Comparison of ENCODE assay signal across 16 cellular contexts in genomic region chr4:16627999-16628398, GRCh38.
DNase-seq lines count a peak whose midpoint lies in the region; ATAC-seq and TF ChIP-seq lines count a peak whose summit lies in the region.
"Had no signal": no experiment of that assay in that cellular context is flagged by ENCODE, and none has a peak within 500 bp of the region (broad histone marks: within the 10 kb centered on the region; RNA-seq: fewer than 3 reads in every experiment).

No MANE protein-coding gene starts in this region.

- H3K4me1 ChIP-seq in fibroblast of lung (ENCODE audit: control insufficient read depth, extremely low read depth, insufficient read depth, low read length): peaks cover 9% of the 10 kb centered on the region

- no peaks in the 10 kb centered on the region for H3K4me1 Mint-ChIP-seq in CD4-positive, alpha-beta T cell (ENCODE audit: low read depth)
- H3K4me1 Mint-ChIP-seq: mesothelial cell of epicardium had no signal

- H3K27me3 ChIP-seq in fibroblast of lung (ENCODE audit: control insufficient read depth, insufficient read depth, low read length): no peaks in the 10 kb centered on the region
- no peaks in the 10 kb centered on the region for H3K27me3 ChIP-seq in CD4-positive, alpha-beta T cell (ENCODE audit: control insufficient read depth, insufficient read depth, low read length)

- ATAC-seq in sciatic nerve (peak; percentile 83), HG03521 (IDR thresholded peaks at IDR 0.05; ENCODE audit: unreplicated experiment) (no peak), GM18858 (IDR thresholded peaks at IDR 0.05; ENCODE audit: unreplicated experiment) (no peak)
- no peak for ATAC-seq in CD4-positive, alpha-beta T cell (ENCODE audit: poor library complexity)
- ATAC-seq: activated naive CD4-positive, alpha-beta T cell treated with anti-CD3 and anti-CD28 coated beads, Interleukin-2, amount 50 U/mL, for 72 hours; CD8-positive, alpha-beta T cell had no signal

- no peaks in the 10 kb centered on the region for H3K27me3 Mint-ChIP-seq in CD4-positive, alpha-beta T cell
- H3K27me3 Mint-ChIP-seq: stimulated activated naive CD8-positive, alpha-beta T cell treated with anti-CD3 and anti-CD28 coated beads, Interleukin-15, Interleukin-2, amounts not matched to agents 100 ng/mL and 50 ng/mL, for 24 hours had no signal

- POLR2A ChIA-PET in CD4-positive, alpha-beta T cell (lab: Charles Lee): no interaction called here

- CTCF ChIA-PET in CD4-positive, alpha-beta T cell (lab: Charles Lee): no interaction called here

- H3K36me3 ChIP-seq in fibroblast of lung (ENCODE audit: control insufficient read depth, insufficient read depth, low read length): no peaks in the 10 kb centered on the region

- H4K20me1 ChIP-seq in fibroblast of lung (ENCODE audit: control insufficient read depth, extremely low read depth, insufficient read depth, low read length): no peaks in the 10 kb centered on the region

- no peaks in the 10 kb centered on the region for H3K9me3 ChIP-seq in fibroblast of lung (ENCODE audit: control insufficient read depth, insufficient read depth, low read depth, low read length)
- no peaks in the 10 kb centered on the region for H3K9me3 ChIP-seq in CD4-positive, alpha-beta T cell (ENCODE audit: control insufficient read depth, low read length)

- H3K4me3 ChIP-seq in WI38 (ENCODE audit: low read depth, low read length) (peak overlapping the region; percentile 28), fibroblast of lung (replicated peaks in 1 of 4; ENCODE audit: control extremely low read depth in 1 of 4, insufficient read depth in 1 of 4, low read depth in 3 of 4, low read length in 4 of 4) (no peak overlapping the region)

- DNase-seq in GM04503 (ENCODE audit: low read depth) (peak; percentile 93), fibroblast of lung (ENCODE audit: low read depth in 2 of 2) (peak; percentile 92 to 96), sciatic nerve (ENCODE audit: low spot score) (no peak), medulla oblongata (ENCODE audit: extremely low spot score) (no peak)
- DNase-seq in CD4-positive, alpha-beta T cell: no peak
- DNase-seq: CD8-positive, alpha-beta T cell; effector CD4-positive, alpha-beta T cell; NCI-H2227 treated with DMSO at 0.1 percent for 48 hours; stimulated activated CD4-positive, alpha-beta T cell treated with anti-CD3 and anti-CD28 coated beads, Interleukin-4, amount 100 ng/mL, for 4 hours; T-helper 9 cell had no signal

- H3K4me2 ChIP-seq in fibroblast of lung (ENCODE audit: extremely low read depth, insufficient read depth, low read length): peak overlapping the region; percentile 21

- H3K27ac ChIP-seq in fibroblast of lung (ENCODE audit: insufficient read depth, low read length): peak overlapping the region; percentile 79
- H3K27ac ChIP-seq in CD4-positive, alpha-beta T cell (ENCODE audit: low read depth, low read length): no peak overlapping the region

- H3K79me2 ChIP-seq in fibroblast of lung (ENCODE audit: control insufficient read depth, insufficient read depth, low read length): no peaks in the 10 kb centered on the region

- H3K27ac Mint-ChIP-seq in CD4-positive, alpha-beta T cell: no peak overlapping the region
- H3K27ac Mint-ChIP-seq: activated naive CD4-positive, alpha-beta T cell treated with anti-CD3 and anti-CD28 coated beads, Interleukin-2, amount 50 U/mL, for 72 hours; CD8-positive, alpha-beta T cell; mesothelial cell of epicardium; stimulated activated naive CD8-positive, alpha-beta T cell treated with anti-CD3 and anti-CD28 coated beads, Interleukin-15, Interleukin-2, amounts not matched to agents 100 ng/mL and 50 ng/mL, for 24 hours had no signal

- TF ChIP-seq CTCF in WI38 (IDR thresholded peaks at IDR 0.05; ENCODE audit: low read depth, low read length) (no peak), fibroblast of lung (conservative IDR thresholded peaks at IDR 0.05 in 1 of 2, IDR thresholded peaks at IDR 0.05 in 1 of 2; ENCODE audit: low read depth in 1 of 2, low read length in 2 of 2) (no peak)
- TF ChIP-seq CTCF in CD4-positive, alpha-beta T cell (IDR thresholded peaks at IDR 0.05): no peak

- H2AFZ ChIP-seq in fibroblast of lung (ENCODE audit: low read length): no peak overlapping the region

- no peak overlapping the region for H3K9ac ChIP-seq in fibroblast of lung (ENCODE audit: insufficient read depth, low read length)

- H3K4me3 Mint-ChIP-seq in CD4-positive, alpha-beta T cell: no peak overlapping the region
- H3K4me3 Mint-ChIP-seq: CD8-positive, alpha-beta T cell; mesothelial cell of epicardium; stimulated activated naive CD8-positive, alpha-beta T cell treated with anti-CD3 and anti-CD28 coated beads, Interleukin-15, Interleukin-2, amounts not matched to agents 100 ng/mL and 50 ng/mL, for 24 hours had no signal

- intact Hi-C loops in sciatic nerve (cut with DNase I): no loop called here
- intact Hi-C loops in CD4-positive, alpha-beta T cell (cut with DNase I, micrococcal nuclease): no loop called here

- H3K9me3 Mint-ChIP-seq in CD4-positive, alpha-beta T cell: peaks cover 3% of the 10 kb centered on the region
- H3K9me3 Mint-ChIP-seq: CD8-positive, alpha-beta T cell had no signal

- no peaks in the 10 kb centered on the region for H3K36me3 Mint-ChIP-seq in CD4-positive, alpha-beta T cell (ENCODE audit: low read depth)
- H3K36me3 Mint-ChIP-seq: CD8-positive, alpha-beta T cell; mesothelial cell of epicardium had no signal

Comparison
In these comparisons a context has a peak if more than half of its experiments do, and no peak if none do; other contexts are left out.
1. DNase-seq: peak in GM04503 (single experiment) and fibroblast of lung (2 of 2); none in sciatic nerve (single experiment), medulla oblongata (single experiment) and CD4-positive, alpha-beta T cell (0 of 10).